ENCODE assay signal across 7 cellular contexts in the genomic region with DNA sequence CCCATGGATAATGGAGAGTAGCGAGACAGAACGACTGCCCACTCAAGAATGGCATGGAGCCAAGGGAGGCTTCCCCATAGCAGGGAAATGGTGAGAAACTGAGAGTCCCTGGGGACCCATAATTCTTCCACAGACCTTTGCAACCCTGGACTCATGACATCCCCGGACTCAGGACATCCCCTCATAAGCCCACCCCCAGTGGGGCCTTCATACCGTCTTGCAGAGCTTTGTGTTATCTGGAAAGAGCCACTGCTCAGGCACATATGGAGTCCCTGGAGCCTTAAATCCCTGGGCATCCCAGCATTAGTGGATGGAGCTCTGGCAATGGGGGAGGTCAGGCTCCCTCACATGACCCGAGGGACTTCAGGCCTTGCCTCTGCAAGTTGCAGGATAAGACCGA.
"Had no signal": no experiment of that assay in that cellular context is flagged by ENCODE, and none has a peak within 500 bp of the region (broad histone marks: within the 10 kb centered on the region; RNA-seq: fewer than 3 reads in every experiment).

No MANE protein-coding gene starts in this region.

- H3K4me1 Mint-ChIP-seq: IgD-negative memory B cell had no signal

- H3K4me3 Mint-ChIP-seq: IgD-negative memory B cell had no signal

- H3K27me3 Mint-ChIP-seq: IgD-negative memory B cell had no signal

- ATAC-seq: HepG2, K562 had no signal

- H3K4me3 ChIP-seq: K562 had no signal

- H3K36me3 Mint-ChIP-seq: IgD-negative memory B cell had no signal

- H3K27ac ChIP-seq: HL-60 had no signal

- DNase-seq: IMR-90, KBM-7, KG1 had no signal

- H3K27ac Mint-ChIP-seq: IgD-negative memory B cell had no signal
